Comparison of ENCODE assay signal across 19 cellular contexts in the genomic region with DNA sequence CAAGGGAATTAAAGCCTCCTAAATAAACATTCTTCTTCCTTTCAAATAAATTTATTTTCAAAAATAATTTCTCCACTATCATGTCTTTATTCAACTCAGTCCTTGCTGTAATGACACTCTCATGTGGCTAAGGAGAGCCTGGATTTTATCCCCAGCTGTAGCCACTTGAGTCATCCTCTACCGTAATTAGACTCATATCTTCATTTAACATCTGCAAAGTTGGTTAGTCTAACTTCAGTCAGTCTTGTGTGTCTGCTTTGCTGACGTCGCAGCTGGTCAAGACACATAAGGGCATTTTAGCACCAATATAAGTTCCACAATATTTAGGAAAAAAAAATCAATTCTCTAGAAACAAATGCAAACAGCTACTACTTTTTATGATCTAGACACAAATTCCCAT.
A peak's percentile ranks its signal among the peaks of the same experiment; 100 is the strongest.
DNase-seq lines count a peak whose midpoint lies in the region; ATAC-seq, FAIRE-seq and TF ChIP-seq lines count a peak whose summit lies in the region.
"Had no signal": no experiment of that assay in that cellular context is flagged by ENCODE, and none has a peak within 500 bp of the region (broad histone marks: within the 10 kb centered on the region; RNA-seq: fewer than 3 reads in every experiment).

No MANE protein-coding gene starts in this region.

- H3K36me3 ChIP-seq in astrocyte (ENCODE audit: insufficient read depth, low read length): no peaks in the 10 kb centered on the region
- H3K36me3 ChIP-seq in ascending aorta: no peaks in the 10 kb centered on the region

- H3K27ac ChIP-seq in astrocyte (ENCODE audit: low read depth, low read length) (no peak overlapping the region), ascending aorta (no peak overlapping the region)
- H3K27ac ChIP-seq: SK-N-MC had no signal

- H3K9ac ChIP-seq in astrocyte (ENCODE audit: low read length): no peak overlapping the region

- no peak overlapping the region for H3K4me3 ChIP-seq in astrocyte (ENCODE audit: insufficient read depth, low read depth, low read length)
- H3K4me3 ChIP-seq in ascending aorta: no peak overlapping the region
- H3K4me3 ChIP-seq: GM12878, GM23338, SK-N-MC had no signal

- no peaks in the 10 kb centered on the region for H3K4me1 ChIP-seq in astrocyte (ENCODE audit: insufficient read depth, low read length)
- H3K4me1 ChIP-seq in ascending aorta: no peaks in the 10 kb centered on the region
- H3K4me1 ChIP-seq: Caco-2 had no signal

- no peaks in the 10 kb centered on the region for H4K20me1 ChIP-seq in astrocyte (ENCODE audit: insufficient read depth, low read length)

- H3K27ac Mint-ChIP-seq in astrocyte (ENCODE audit: unreplicated experiment): no peak overlapping the region
- H3K27ac Mint-ChIP-seq: GM23338 had no signal

- no peak overlapping the region for H3K4me3 Mint-ChIP-seq in astrocyte (ENCODE audit: unreplicated experiment)
- H3K4me3 Mint-ChIP-seq: GM23338 had no signal

- H3K79me2 ChIP-seq in astrocyte (ENCODE audit: insufficient read depth, low read length): no peaks in the 10 kb centered on the region

- intact Hi-C loops in ascending aorta (cut with DNase I): no loop called here

- H2AFZ ChIP-seq in astrocyte (ENCODE audit: low read depth, low read length): no peak overlapping the region
- H2AFZ ChIP-seq: GM23338 had no signal

- FAIRE-seq in astrocyte (lab: Jason Lieb, UNC): no peak
- FAIRE-seq: GM12878, RCC 7860 had no signal

- TF ChIP-seq CTCF in astrocyte (IDR thresholded peaks at IDR 0.05; ENCODE audit: insufficient read depth, low read depth, low read length): no peak
- no peak for TF ChIP-seq CTCF in ascending aorta (IDR thresholded peaks at IDR 0.05)

- no peak overlapping the region for H3K4me2 ChIP-seq in astrocyte (ENCODE audit: low read length)
- H3K4me2 ChIP-seq: GM23338 had no signal

- DNase-seq in MV-4-11 (lab: John Stamatoyannopoulos, UW): peak; percentile 6
- peak; percentile 3 for DNase-seq in astrocyte (ENCODE audit: low read depth)
- DNase-seq in EL: no peak
- no peak for DNase-seq in ascending aorta (ENCODE audit: low spot score in 2 of 2)
- DNase-seq in medulla oblongata (ENCODE audit: extremely low spot score): no peak
- DNase-seq: Caco-2, HCEC 1CT, NCI-H1417 treated with DMSO at 0.1 percent for 48 hours, NCI-H187 treated with DMSO at 0.1 percent for 48 hours, NCI-H2171, NCI-H446 treated with DMSO at 0.1 percent for 48 hours, Right ventricle myocardium superior, T-helper 1 cell had no signal

- no peaks in the 10 kb centered on the region for H3K9me3 Mint-ChIP-seq in astrocyte (ENCODE audit: unreplicated experiment)
- H3K9me3 Mint-ChIP-seq: GM23338 had no signal

- H3K27me3 ChIP-seq in astrocyte (ENCODE audit: insufficient read depth, low read length) (no peaks in the 10 kb centered on the region), ascending aorta (no peaks in the 10 kb centered on the region)

- no peaks in the 10 kb centered on the region for H3K36me3 Mint-ChIP-seq in astrocyte (ENCODE audit: low read depth, unreplicated experiment)

- no peaks in the 10 kb centered on the region for H3K27me3 Mint-ChIP-seq in astrocyte (ENCODE audit: low read depth, unreplicated experiment)

- peaks cover 13% of the 10 kb centered on the region for H3K4me1 Mint-ChIP-seq in astrocyte (ENCODE audit: low read depth, unreplicated experiment)

- H3K9me3 ChIP-seq in astrocyte (ENCODE audit: insufficient read depth, low read depth, low read length) (no peaks in the 10 kb centered on the region), ascending aorta (no peaks in the 10 kb centered on the region)
- H3K9me3 ChIP-seq: Caco-2 had no signal

- ATAC-seq in SK-N-SH treated with all-trans-retinoic acid at 6 μM for 48 hours (no peak; the same call in 2 of the 3 replicates), GM21360 (IDR thresholded peaks at IDR 0.05; ENCODE audit: unreplicated experiment) (no peak)
- ATAC-seq: GM12878, GM23338 had no signal

TF ChIP-seq in SK-N-SH treated with all-trans-retinoic acid at 6 μM for 48 hours, 23 proteins besides CTCF, POLR2A, EP300 and RAD21:
- TF ChIP-seq TCF4 (CRISPR knock-in tag; IDR thresholded peaks at IDR 0.05; ENCODE audit: borderline replicate concordance): 0 out of 2 replicates have a peak, but pooled peaks have one; percentile 37
- no peak for TF ChIP-seq GLIS3 (CRISPR knock-in tag; IDR thresholded peaks at IDR 0.05)
- TF ChIP-seq ISL1 (CRISPR knock-in tag; IDR thresholded peaks at IDR 0.05): no peak

Comparison
In these comparisons a context has a peak if more than half of its experiments do, and no peak if none do; other contexts are left out.
1. DNase-seq: peak in MV-4-11 (single experiment) and astrocyte (single experiment); none in EL (single experiment), ascending aorta (0 of 2) and medulla oblongata (single experiment).